Comparison of ENCODE assay signal across 1 cellular context in the genomic region with DNA sequence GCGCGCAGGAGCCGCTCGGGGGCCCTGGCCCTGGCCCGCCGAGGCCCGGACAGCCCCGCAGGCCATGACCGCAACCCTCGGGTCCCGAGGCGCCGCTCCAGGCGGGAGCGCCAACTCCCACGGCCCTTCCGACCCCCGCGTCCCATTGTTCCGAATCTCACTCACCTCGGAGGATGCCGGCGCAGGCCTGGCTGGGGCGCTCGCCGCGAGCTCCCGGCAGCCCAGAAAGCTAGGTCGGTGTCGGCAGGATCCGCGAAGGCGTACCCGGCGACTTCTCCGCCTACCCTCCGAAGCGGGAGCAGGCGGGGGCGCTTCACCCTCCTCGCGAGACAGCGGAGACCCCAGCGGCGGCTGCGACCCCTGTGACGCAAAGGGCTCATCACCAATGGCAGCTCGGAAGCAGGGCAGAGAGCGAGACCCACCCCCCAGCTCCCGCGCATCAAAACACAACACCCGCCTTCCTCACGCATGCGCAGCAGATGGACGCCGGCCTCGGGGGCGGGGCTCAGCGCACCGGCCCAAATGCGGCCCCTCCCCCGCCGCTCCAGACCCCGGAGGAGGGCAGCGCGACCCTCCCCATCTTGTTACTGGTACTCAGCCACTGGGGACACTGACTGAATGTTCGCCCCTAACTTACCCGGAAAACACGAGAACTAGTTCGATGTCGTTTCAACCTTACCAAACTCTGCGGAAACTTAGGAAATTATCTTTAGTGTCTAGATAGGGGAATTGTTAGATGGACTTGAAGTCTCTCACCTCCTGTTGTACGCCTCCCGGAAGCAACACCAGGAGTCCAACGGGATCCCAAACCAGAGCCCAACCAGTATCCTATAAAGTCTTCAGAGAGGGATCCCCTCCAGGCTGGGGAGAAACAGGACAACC.
TF ChIP-seq lines count a peak whose summit lies in the region.

No MANE protein-coding gene starts in this region.

TF ChIP-seq in HepG2, 621 proteins besides CTCF, POLR2A, EP300 and RAD21 (continued from another document and continues in another):
- TF ChIP-seq, protein P1, sequence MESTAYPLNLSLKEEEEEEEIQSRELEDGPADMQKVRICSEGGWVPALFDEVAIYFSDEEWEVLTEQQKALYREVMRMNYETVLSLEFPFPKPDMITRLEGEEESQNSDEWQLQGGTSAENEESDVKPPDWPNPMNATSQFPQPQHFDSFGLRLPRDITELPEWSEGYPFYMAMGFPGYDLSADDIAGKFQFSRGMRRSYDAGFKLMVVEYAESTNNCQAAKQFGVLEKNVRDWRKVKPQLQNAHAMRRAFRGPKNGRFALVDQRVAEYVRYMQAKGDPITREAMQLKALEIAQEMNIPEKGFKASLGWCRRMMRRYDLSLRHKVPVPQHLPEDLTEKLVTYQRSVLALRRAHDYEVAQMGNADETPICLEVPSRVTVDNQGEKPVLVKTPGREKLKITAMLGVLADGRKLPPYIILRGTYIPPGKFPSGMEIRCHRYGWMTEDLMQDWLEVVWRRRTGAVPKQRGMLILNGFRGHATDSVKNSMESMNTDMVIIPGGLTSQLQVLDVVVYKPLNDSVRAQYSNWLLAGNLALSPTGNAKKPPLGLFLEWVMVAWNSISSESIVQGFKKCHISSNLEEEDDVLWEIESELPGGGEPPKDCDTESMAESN (CRISPR knock-in tag; conservative IDR thresholded peaks at IDR 0.05), result peak; percentile 81
- no peak for TF ChIP-seq ZNF569 (CRISPR knock-in tag; IDR thresholded peaks at IDR 0.05; ENCODE audit: borderline replicate concordance)
- TF ChIP-seq RAD51 (IDR thresholded peaks at IDR 0.05; ENCODE audit: borderline replicate concordance), result no peak
- TF ChIP-seq SRSF9 (IDR thresholded peaks at IDR 0.05; ENCODE audit: borderline replicate concordance, insufficient read depth, low read depth, low read length, poor library complexity, severe bottlenecking), result no peak
- peak; percentile 84 for TF ChIP-seq GATAD1 (CRISPR knock-in tag; IDR thresholded peaks at IDR 0.05)
- TF ChIP-seq SIX1 (CRISPR knock-in tag; IDR thresholded peaks at IDR 0.05; ENCODE audit: borderline replicate concordance), result no peak
- no peak for TF ChIP-seq ZC3H4 (CRISPR knock-in tag; IDR thresholded peaks at IDR 0.05; ENCODE audit: borderline replicate concordance)
- no peak for TF ChIP-seq ZBTB8A (CRISPR knock-in tag; IDR thresholded peaks at IDR 0.05; ENCODE audit: borderline replicate concordance, low read depth)
- peak; percentile 57; the same call in 1 of the 2 replicates for TF ChIP-seq MTA1 (CRISPR knock-in tag; IDR thresholded peaks at IDR 0.05; ENCODE audit: borderline replicate concordance)
- no peak for TF ChIP-seq ZNF629 (CRISPR knock-in tag; conservative IDR thresholded peaks at IDR 0.05)
- 0 out of 2 replicates have a peak, but pooled peaks have one; percentile 28 for TF ChIP-seq ZFP82 (CRISPR knock-in tag; IDR thresholded peaks at IDR 0.05; ENCODE audit: borderline replicate concordance)
- TF ChIP-seq, protein P2, sequence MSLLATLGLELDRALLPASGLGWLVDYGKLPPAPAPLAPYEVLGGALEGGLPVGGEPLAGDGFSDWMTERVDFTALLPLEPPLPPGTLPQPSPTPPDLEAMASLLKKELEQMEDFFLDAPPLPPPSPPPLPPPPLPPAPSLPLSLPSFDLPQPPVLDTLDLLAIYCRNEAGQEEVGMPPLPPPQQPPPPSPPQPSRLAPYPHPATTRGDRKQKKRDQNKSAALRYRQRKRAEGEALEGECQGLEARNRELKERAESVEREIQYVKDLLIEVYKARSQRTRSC (CRISPR knock-in tag; IDR thresholded peaks at IDR 0.05; ENCODE audit: low read depth), result no peak
- TF ChIP-seq MIER2 (CRISPR knock-in tag; IDR thresholded peaks at IDR 0.05), result no peak
- TF ChIP-seq PHB2 (IDR thresholded peaks at IDR 0.05; ENCODE audit: partially characterized antibody), result no peak
- TF ChIP-seq, protein P3, sequence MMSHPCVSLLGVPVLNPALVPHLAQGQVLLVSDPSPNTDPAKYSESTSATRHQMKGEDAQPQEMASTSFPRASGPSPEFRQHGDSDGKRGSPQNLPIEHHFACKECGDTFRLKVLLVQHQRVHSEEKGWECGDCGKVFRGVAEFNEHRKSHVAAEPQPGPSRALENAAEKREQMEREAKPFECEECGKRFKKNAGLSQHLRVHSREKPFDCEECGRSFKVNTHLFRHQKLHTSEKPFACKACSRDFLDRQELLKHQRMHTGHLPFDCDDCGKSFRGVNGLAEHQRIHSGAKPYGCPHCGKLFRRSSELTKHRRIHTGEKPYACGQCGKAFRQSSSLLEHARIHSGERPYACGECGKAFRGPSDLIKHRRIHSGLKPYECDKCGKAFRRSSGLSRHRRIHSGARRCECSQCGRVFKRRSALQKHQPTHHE (CRISPR knock-in tag; IDR thresholded peaks at IDR 0.05; ENCODE audit: borderline replicate concordance), result peak; percentile 25; the same call in 1 of the 2 replicates
- TF ChIP-seq ZFP90 (CRISPR knock-in tag; IDR thresholded peaks at IDR 0.05; ENCODE audit: borderline replicate concordance), result peak; percentile 80
- TF ChIP-seq, protein P4, sequence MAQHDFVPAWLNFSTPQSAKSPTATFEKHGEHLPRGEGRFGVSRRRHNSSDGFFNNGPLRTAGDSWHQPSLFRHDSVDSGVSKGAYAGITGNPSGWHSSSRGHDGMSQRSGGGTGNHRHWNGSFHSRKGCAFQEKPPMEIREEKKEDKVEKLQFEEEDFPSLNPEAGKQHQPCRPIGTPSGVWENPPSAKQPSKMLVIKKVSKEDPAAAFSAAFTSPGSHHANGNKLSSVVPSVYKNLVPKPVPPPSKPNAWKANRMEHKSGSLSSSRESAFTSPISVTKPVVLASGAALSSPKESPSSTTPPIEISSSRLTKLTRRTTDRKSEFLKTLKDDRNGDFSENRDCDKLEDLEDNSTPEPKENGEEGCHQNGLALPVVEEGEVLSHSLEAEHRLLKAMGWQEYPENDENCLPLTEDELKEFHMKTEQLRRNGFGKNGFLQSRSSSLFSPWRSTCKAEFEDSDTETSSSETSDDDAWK (CRISPR knock-in tag; IDR thresholded peaks at IDR 0.05), result no peak
- TF ChIP-seq, protein P5, sequence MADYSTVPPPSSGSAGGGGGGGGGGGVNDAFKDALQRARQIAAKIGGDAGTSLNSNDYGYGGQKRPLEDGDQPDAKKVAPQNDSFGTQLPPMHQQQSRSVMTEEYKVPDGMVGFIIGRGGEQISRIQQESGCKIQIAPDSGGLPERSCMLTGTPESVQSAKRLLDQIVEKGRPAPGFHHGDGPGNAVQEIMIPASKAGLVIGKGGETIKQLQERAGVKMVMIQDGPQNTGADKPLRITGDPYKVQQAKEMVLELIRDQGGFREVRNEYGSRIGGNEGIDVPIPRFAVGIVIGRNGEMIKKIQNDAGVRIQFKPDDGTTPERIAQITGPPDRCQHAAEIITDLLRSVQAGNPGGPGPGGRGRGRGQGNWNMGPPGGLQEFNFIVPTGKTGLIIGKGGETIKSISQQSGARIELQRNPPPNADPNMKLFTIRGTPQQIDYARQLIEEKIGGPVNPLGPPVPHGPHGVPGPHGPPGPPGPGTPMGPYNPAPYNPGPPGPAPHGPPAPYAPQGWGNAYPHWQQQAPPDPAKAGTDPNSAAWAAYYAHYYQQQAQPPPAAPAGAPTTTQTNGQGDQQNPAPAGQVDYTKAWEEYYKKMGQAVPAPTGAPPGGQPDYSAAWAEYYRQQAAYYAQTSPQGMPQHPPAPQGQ (CRISPR knock-in tag; IDR thresholded peaks at IDR 0.05; ENCODE audit: borderline replicate concordance), result no peak
- no peak for TF ChIP-seq IRX3 (CRISPR knock-in tag; IDR thresholded peaks at IDR 0.05; ENCODE audit: borderline replicate concordance, low read depth)
- no peak for TF ChIP-seq RORA (CRISPR knock-in tag; IDR thresholded peaks at IDR 0.05)
- TF ChIP-seq, protein P6, sequence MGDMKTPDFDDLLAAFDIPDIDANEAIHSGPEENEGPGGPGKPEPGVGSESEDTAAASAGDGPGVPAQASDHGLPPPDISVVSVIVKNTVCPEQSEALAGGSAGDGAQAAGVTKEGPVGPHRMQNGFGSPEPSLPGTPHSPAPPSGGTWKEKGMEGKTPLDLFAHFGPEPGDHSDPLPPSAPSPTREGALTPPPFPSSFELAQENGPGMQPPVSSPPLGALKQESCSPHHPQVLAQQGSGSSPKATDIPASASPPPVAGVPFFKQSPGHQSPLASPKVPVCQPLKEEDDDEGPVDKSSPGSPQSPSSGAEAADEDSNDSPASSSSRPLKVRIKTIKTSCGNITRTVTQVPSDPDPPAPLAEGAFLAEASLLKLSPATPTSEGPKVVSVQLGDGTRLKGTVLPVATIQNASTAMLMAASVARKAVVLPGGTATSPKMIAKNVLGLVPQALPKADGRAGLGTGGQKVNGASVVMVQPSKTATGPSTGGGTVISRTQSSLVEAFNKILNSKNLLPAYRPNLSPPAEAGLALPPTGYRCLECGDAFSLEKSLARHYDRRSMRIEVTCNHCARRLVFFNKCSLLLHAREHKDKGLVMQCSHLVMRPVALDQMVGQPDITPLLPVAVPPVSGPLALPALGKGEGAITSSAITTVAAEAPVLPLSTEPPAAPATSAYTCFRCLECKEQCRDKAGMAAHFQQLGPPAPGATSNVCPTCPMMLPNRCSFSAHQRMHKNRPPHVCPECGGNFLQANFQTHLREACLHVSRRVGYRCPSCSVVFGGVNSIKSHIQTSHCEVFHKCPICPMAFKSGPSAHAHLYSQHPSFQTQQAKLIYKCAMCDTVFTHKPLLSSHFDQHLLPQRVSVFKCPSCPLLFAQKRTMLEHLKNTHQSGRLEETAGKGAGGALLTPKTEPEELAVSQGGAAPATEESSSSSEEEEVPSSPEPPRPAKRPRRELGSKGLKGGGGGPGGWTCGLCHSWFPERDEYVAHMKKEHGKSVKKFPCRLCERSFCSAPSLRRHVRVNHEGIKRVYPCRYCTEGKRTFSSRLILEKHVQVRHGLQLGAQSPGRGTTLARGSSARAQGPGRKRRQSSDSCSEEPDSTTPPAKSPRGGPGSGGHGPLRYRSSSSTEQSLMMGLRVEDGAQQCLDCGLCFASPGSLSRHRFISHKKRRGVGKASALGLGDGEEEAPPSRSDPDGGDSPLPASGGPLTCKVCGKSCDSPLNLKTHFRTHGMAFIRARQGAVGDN (CRISPR knock-in tag; IDR thresholded peaks at IDR 0.05), result peak; percentile 86
- TF ChIP-seq, protein P7, sequence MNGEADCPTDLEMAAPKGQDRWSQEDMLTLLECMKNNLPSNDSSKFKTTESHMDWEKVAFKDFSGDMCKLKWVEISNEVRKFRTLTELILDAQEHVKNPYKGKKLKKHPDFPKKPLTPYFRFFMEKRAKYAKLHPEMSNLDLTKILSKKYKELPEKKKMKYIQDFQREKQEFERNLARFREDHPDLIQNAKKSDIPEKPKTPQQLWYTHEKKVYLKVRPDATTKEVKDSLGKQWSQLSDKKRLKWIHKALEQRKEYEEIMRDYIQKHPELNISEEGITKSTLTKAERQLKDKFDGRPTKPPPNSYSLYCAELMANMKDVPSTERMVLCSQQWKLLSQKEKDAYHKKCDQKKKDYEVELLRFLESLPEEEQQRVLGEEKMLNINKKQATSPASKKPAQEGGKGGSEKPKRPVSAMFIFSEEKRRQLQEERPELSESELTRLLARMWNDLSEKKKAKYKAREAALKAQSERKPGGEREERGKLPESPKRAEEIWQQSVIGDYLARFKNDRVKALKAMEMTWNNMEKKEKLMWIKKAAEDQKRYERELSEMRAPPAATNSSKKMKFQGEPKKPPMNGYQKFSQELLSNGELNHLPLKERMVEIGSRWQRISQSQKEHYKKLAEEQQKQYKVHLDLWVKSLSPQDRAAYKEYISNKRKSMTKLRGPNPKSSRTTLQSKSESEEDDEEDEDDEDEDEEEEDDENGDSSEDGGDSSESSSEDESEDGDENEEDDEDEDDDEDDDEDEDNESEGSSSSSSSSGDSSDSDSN (CRISPR knock-in tag; IDR thresholded peaks at IDR 0.05), result peak; percentile 95
- TF ChIP-seq, protein P8, sequence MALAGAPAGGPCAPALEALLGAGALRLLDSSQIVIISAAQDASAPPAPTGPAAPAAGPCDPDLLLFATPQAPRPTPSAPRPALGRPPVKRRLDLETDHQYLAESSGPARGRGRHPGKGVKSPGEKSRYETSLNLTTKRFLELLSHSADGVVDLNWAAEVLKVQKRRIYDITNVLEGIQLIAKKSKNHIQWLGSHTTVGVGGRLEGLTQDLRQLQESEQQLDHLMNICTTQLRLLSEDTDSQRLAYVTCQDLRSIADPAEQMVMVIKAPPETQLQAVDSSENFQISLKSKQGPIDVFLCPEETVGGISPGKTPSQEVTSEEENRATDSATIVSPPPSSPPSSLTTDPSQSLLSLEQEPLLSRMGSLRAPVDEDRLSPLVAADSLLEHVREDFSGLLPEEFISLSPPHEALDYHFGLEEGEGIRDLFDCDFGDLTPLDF (CRISPR knock-in tag; IDR thresholded peaks at IDR 0.05), result peak; percentile 73; the same call in 1 of the 2 replicates
- TF ChIP-seq, protein P9, sequence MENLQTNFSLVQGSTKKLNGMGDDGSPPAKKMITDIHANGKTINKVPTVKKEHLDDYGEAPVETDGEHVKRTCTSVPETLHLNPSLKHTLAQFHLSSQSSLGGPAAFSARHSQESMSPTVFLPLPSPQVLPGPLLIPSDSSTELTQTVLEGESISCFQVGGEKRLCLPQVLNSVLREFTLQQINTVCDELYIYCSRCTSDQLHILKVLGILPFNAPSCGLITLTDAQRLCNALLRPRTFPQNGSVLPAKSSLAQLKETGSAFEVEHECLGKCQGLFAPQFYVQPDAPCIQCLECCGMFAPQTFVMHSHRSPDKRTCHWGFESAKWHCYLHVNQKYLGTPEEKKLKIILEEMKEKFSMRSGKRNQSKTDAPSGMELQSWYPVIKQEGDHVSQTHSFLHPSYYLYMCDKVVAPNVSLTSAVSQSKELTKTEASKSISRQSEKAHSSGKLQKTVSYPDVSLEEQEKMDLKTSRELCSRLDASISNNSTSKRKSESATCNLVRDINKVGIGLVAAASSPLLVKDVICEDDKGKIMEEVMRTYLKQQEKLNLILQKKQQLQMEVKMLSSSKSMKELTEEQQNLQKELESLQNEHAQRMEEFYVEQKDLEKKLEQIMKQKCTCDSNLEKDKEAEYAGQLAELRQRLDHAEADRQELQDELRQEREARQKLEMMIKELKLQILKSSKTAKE (CRISPR knock-in tag; IDR thresholded peaks at IDR 0.05; ENCODE audit: borderline replicate concordance), result no peak
- no peak for TF ChIP-seq ZNF615 (CRISPR knock-in tag; IDR thresholded peaks at IDR 0.05; ENCODE audit: borderline replicate concordance)
- TF ChIP-seq XBP1 (CRISPR knock-in tag; IDR thresholded peaks at IDR 0.05), result no peak
- TF ChIP-seq REXO4 (CRISPR knock-in tag; IDR thresholded peaks at IDR 0.05; ENCODE audit: borderline replicate concordance), result no peak
- peak; percentile 69; the same call in 1 of the 2 replicates for TF ChIP-seq SMAD3 (CRISPR knock-in tag; IDR thresholded peaks at IDR 0.05)
- TF ChIP-seq SATB2 (CRISPR knock-in tag; IDR thresholded peaks at IDR 0.05), result no peak
- peak; percentile 21; the same call in 1 of the 2 replicates for TF ChIP-seq ETV6 (CRISPR knock-in tag; conservative IDR thresholded peaks at IDR 0.05)
- TF ChIP-seq, protein P10, sequence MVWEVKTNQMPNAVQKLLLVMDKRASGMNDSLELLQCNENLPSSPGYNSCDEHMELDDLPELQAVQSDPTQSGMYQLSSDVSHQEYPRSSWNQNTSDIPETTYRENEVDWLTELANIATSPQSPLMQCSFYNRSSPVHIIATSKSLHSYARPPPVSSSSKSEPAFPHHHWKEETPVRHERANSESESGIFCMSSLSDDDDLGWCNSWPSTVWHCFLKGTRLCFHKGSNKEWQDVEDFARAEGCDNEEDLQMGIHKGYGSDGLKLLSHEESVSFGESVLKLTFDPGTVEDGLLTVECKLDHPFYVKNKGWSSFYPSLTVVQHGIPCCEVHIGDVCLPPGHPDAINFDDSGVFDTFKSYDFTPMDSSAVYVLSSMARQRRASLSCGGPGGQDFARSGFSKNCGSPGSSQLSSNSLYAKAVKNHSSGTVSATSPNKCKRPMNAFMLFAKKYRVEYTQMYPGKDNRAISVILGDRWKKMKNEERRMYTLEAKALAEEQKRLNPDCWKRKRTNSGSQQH (CRISPR knock-in tag; IDR thresholded peaks at IDR 0.05; ENCODE audit: low read depth), result 0 out of 2 replicates have a peak, but pooled peaks have one; percentile 60
